In the genomic region with DNA sequence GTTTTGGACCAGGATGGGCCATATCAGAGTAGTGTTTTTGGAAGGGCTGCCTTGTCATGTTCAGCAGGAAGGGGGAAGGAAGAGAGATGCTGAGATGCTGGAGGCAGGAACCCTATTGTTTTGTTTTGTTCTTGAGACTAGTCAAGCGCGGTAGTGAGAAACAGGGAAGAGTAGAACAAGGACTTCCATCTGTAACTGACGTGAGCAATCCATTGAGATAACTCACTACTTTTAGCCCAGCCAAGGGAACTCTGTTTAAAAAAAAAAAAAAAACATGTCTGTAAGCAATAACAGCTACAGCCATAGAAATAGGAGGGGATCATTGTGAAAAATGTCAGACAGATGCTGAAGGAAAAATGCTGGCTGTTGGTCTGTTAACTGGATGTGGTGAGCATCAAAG, we compare ENCODE assay signal across 14 cellular contexts. TPM values are rescaled to one million over a fixed set of nuclear protein-coding genes. Genes with fewer than 3 reads are reported as not detected.
DNase-seq lines count a peak whose midpoint lies in the region; ATAC-seq and TF ChIP-seq lines count a peak whose summit lies in the region.
"Had no signal": no experiment of that assay in that cellular context is flagged by ENCODE, and none has a peak within 500 bp of the region (broad histone marks: within the 10 kb centered on the region; RNA-seq: fewer than 3 reads in every experiment).

No MANE protein-coding gene starts in this region.

- no peaks in the 10 kb centered on the region for H4K20me1 ChIP-seq in neural progenitor cell (ENCODE audit: low read depth)

- H3K4me1 ChIP-seq in neural progenitor cell: peaks cover 39% of the 10 kb centered on the region
- H3K4me1 ChIP-seq in uterus: peaks cover 15 to 23% of the 10 kb centered on the region in 2 donors
- H3K4me1 ChIP-seq in upper lobe of right lung: peaks cover 37% of the 10 kb centered on the region
- H3K4me1 ChIP-seq: right lobe of liver had no signal

- intact Hi-C loops in Right ventricle myocardium superior (cut with DNase I): loop anchor here (5.0 kb wide), 1 partner anchor 37 kb away; no protein-coding TSS in a partner anchor
- intact Hi-C loops in Right ventricle myocardium inferior (cut with DNase I): no loop called here
- intact Hi-C loops in uterus (cut with DNase I; ENCODE audit: low total_unique reads): no loop called here
- intact Hi-C loops in upper lobe of right lung (cut with DNase I): no loop called here

- peaks cover 11% of the 10 kb centered on the region for H3K27me3 Mint-ChIP-seq in neural progenitor cell (ENCODE audit: insufficient read depth, low read depth)

- ATAC-seq in Right ventricle myocardium superior (ENCODE audit: poor library complexity) (peak; percentile 18), Right ventricle myocardium inferior (no peak), upper lobe of right lung (no peak), GM18517 (IDR thresholded peaks at IDR 0.05; ENCODE audit: unreplicated experiment) (no peak)

- H2AFZ ChIP-seq in neural progenitor cell (replicated peaks): no peak overlapping the region

- no peaks in the 10 kb centered on the region for H3K79me2 ChIP-seq in neural progenitor cell (ENCODE audit: low read depth)

- H3K36me3 ChIP-seq in neural progenitor cell: no peaks in the 10 kb centered on the region
- no peaks in the 10 kb centered on the region for H3K36me3 ChIP-seq in uterus
- peaks cover 67% of the 10 kb centered on the region for H3K36me3 ChIP-seq in upper lobe of right lung

- no peaks in the 10 kb centered on the region for H3K9me3 Mint-ChIP-seq in neural progenitor cell

- H3K27ac Mint-ChIP-seq in neural progenitor cell: peak overlapping the region; percentile 89

- DNase-seq in Right ventricle myocardium superior (no peak), Right ventricle myocardium inferior (ENCODE audit: missing footprints) (no peak), fibroblast of gingiva (ENCODE audit: low read depth) (peak; percentile 57), neural progenitor cell (ENCODE audit: low spot score) (no peak), uterus (no peak), upper lobe of right lung (no peak)
- DNase-seq in activated CD4-positive, alpha-beta T cell treated with anti-CD3 and anti-CD28 coated beads, Interleukin-2, amount 50 U/mL, for 4 hours: no peak
- DNase-seq: activated T-cell treated with anti-CD3 and anti-CD28 coated beads, Interleukin-2, amount 50 U/mL, for 48 hours; central memory CD4-positive, alpha-beta T cell; Karpas-422; NCI-H2081; right lobe of liver; SW 1271 had no signal

- H3F3A ChIP-seq in neural progenitor cell (ENCODE audit: low read depth): peaks cover 6% of the 10 kb centered on the region

- H3K4me1 Mint-ChIP-seq in neural progenitor cell: peaks cover 58% of the 10 kb centered on the region

- no peak overlapping the region for H3K4me3 ChIP-seq in neural progenitor cell
- no peak overlapping the region for H3K4me3 ChIP-seq in uterus
- H3K4me3 ChIP-seq in upper lobe of right lung: no peak overlapping the region
- H3K4me3 ChIP-seq: right lobe of liver had no signal

- no peak overlapping the region for H3K4me3 Mint-ChIP-seq in neural progenitor cell

- H3K27me3 ChIP-seq in neural progenitor cell (no peaks in the 10 kb centered on the region), uterus (no peaks in the 10 kb centered on the region), upper lobe of right lung (no peaks in the 10 kb centered on the region)
- H3K27me3 ChIP-seq: right lobe of liver had no signal

- no peak overlapping the region for H3K9ac ChIP-seq in neural progenitor cell

- H3K9me3 ChIP-seq in neural progenitor cell (ENCODE audit: low read depth): no peaks in the 10 kb centered on the region
- H3K9me3 ChIP-seq in uterus: no peaks in the 10 kb centered on the region
- no peaks in the 10 kb centered on the region for H3K9me3 ChIP-seq in upper lobe of right lung
- H3K9me3 ChIP-seq: right lobe of liver had no signal

- no peak for TF ChIP-seq POLR2A in uterus (IDR thresholded peaks at IDR 0.05)

- no peak overlapping the region for H3K4me2 ChIP-seq in neural progenitor cell

- H3K36me3 Mint-ChIP-seq in neural progenitor cell: peaks cover 2% of the 10 kb centered on the region

- TF ChIP-seq CTCF in neural progenitor cell (IDR thresholded peaks at IDR 0.05) (no peak), uterus (IDR thresholded peaks at IDR 0.05) (no peak), upper lobe of right lung (IDR thresholded peaks at IDR 0.05) (no peak)

- H3K27ac ChIP-seq in neural progenitor cell: no peak overlapping the region
- peak overlapping the region; percentile 58 to 86 for H3K27ac ChIP-seq in uterus
- H3K27ac ChIP-seq in upper lobe of right lung: no peak overlapping the region
- H3K27ac ChIP-seq: right lobe of liver had no signal

RNA-seq across cellular contexts. Expression of a gene that starts 34.0 kb away (rescaled TPM):
- total RNA-seq in Right ventricle myocardium superior (51.9 TPM), Right ventricle myocardium inferior (46.9 TPM), neural progenitor cell (ENCODE audit: low replicate concordance) (3.1 and 3.6 TPM in 2 replicates), uterus (100 to 1,000 TPM; 161 to 275 (median 207) TPM), upper lobe of right lung (445 TPM)

Comparison
In these comparisons a context has a peak if more than half of its experiments do, and no peak if none do; other contexts are left out.
1. H3K27ac ChIP-seq: peak in uterus (2 of 2); none in neural progenitor cell (single experiment) and upper lobe of right lung (single experiment).
2. RNA of a gene that starts 34.0 kb away (total RNA-seq): 445 TPM in upper lobe of right lung (single experiment), 161 to 275 TPM in uterus, 51.9 TPM in Right ventricle myocardium superior (single experiment) and 46.9 TPM in Right ventricle myocardium inferior (single experiment); 3.1 to 3.6 TPM in neural progenitor cell; every median in the first group is over 10 times any median in the second.